In the genomic region with DNA sequence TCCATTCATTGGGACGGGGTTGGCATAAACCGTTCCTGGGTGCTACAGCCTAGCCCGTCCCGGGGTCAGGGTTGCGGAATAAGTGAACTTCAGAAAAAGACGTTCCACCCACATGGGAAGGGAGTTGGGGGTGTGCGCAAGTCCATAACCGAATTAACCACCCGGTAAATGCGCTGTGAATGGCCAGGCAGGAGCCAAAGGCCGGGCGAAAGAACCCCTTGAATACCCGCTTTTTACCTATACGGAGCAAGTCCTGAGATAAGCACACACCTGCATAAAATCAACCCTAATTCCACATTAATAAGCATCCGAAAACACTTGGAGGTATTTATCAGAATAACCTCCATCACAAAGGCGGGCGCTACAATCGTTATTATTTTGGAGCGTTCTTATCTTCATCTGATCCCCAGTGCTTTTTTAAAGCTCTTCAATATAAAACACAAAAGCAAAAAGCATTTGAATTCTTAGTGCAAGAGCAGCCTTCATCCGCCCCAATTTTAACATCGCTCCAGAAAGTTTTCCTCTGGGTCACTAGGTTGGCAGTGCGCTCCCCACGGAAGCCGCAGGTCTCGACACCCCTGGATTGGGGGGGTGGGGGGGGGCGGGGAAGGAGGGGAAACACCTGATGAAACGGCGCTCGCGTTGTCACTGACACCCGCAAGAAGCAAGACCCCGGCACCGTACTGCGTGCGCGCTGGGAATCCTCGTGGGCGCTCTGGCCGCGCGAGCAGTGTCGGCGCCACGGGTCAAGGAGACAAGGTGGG, we compare ENCODE assay signal across 7 cellular contexts. TPM values are rescaled to one million over a fixed set of nuclear protein-coding genes. Genes with fewer than 3 reads are reported as not detected.
DNase-seq lines count a peak whose midpoint lies in the region; ATAC-seq and TF ChIP-seq lines count a peak whose summit lies in the region.

No MANE protein-coding gene starts in this region.

- POLR2A ChIA-PET in Panc1 (lab: Charles Lee), result no interaction called here

- intact Hi-C loops in Panc1 (cut with micrococcal nuclease; ENCODE audit: unreplicated experiment), result no loop called here

- H3K27me3 ChIP-seq in H7 (ENCODE audit: control insufficient read depth, insufficient read depth, low read length) (peaks cover 25% of the 10 kb centered on the region), Panc1 (ENCODE audit: control insufficient read depth, insufficient read depth, low read length) (no peaks in the 10 kb centered on the region)

- H3K27ac ChIP-seq in Panc1 (ENCODE audit: low read length), result peak overlapping the region; percentile 95
- H3K27ac ChIP-seq in caudate nucleus (ENCODE audit: low read depth, low read length), result no peak overlapping the region

- ATAC-seq in Panc1 (peak; percentile 11), HG02973 (IDR thresholded peaks at IDR 0.05; ENCODE audit: unreplicated experiment) (no peak)

- TSS peak; percentile 24 for BruUV-seq in Panc1 (replicated peaks; lab: Mats Ljungman, UMichigan)

- TF ChIP-seq CTCF in Panc1 (IDR thresholded peaks at IDR 0.05), result no peak
- TF ChIP-seq CTCF in fibroblast of mammary gland (conservative IDR thresholded peaks at IDR 0.05; ENCODE audit: control insufficient read depth, insufficient read depth, low read depth, low read length), result no peak

- peaks cover 27% of the 10 kb centered on the region for H3K4me1 ChIP-seq in Panc1 (ENCODE audit: control insufficient read depth, insufficient read depth, low read length)

- H3K4me3 ChIP-seq in H7 (ENCODE audit: insufficient read depth, low read depth, low read length), result peak overlapping the region; percentile 88
- H3K4me3 ChIP-seq in Panc1 (ENCODE audit: low read depth in 2 of 2, low read length in 2 of 2), result peak overlapping the region; percentile 68 to 94
- H3K4me3 ChIP-seq in fibroblast of mammary gland (ENCODE audit: control insufficient read depth, low read depth, low read length), result peak overlapping the region; percentile 79

- DNase-seq in H7 (peak; percentile 54), Panc1 (ENCODE audit: low read depth, low spot score) (no peak), fibroblast of mammary gland (ENCODE audit: low read depth) (no peak), retina (peak; percentile 55), Kasumi-1 (lab: John Stamatoyannopoulos, UW) (no peak), caudate nucleus (lab: John Stamatoyannopoulos, UW) (no peak)

- H3K9me3 ChIP-seq in Panc1 (ENCODE audit: control insufficient read depth, insufficient read depth, low read depth, low read length), result no peaks in the 10 kb centered on the region

- no peaks in the 10 kb centered on the region for H3K36me3 ChIP-seq in H7 (replicated peaks; ENCODE audit: control insufficient read depth, insufficient read depth, low read length)
- H3K36me3 ChIP-seq in Panc1 (ENCODE audit: control insufficient read depth, insufficient read depth, low read length), result peaks cover 19% of the 10 kb centered on the region; the same call in 1 of the 2 replicates

- in situ Hi-C loops in Panc1 (cut with HindIII; ENCODE audit: low pct_unique_long_range_greater_than_20kb, low sequenced_read_pairs), result no loop called here

- CTCF ChIA-PET in Panc1 (lab: Charles Lee), result no interaction called here

RNA-seq across cellular contexts. Expression of a gene that starts 1.2 kb away (rescaled TPM):
- 10.3 and 15.7 TPM in 2 replicates for total RNA-seq in H7 (2014; rRNA removed; shearing (Covaris generic))
- total RNA-seq in Panc1 (2021; ENCODE audit: unreplicated experiment), result 43.2 TPM
- polyA plus RNA-seq in Panc1 (2012; ENCODE audit: insufficient read length), result 17.9 TPM

Comparison
In these comparisons a context has a peak if more than half of its experiments do, and no peak if none do; other contexts are left out.
1. DNase-seq: peak in H7 (single experiment) and retina (single experiment); none in Panc1 (single experiment), fibroblast of mammary gland (single experiment), Kasumi-1 (0 of 2) and caudate nucleus (0 of 61).
2. Peak in every context shown above with its lines, with median percentiles within 50 percentile points of each other: H3K4me3 ChIP-seq.